ENCODE assay signal across 16 cellular contexts in the genomic region with DNA sequence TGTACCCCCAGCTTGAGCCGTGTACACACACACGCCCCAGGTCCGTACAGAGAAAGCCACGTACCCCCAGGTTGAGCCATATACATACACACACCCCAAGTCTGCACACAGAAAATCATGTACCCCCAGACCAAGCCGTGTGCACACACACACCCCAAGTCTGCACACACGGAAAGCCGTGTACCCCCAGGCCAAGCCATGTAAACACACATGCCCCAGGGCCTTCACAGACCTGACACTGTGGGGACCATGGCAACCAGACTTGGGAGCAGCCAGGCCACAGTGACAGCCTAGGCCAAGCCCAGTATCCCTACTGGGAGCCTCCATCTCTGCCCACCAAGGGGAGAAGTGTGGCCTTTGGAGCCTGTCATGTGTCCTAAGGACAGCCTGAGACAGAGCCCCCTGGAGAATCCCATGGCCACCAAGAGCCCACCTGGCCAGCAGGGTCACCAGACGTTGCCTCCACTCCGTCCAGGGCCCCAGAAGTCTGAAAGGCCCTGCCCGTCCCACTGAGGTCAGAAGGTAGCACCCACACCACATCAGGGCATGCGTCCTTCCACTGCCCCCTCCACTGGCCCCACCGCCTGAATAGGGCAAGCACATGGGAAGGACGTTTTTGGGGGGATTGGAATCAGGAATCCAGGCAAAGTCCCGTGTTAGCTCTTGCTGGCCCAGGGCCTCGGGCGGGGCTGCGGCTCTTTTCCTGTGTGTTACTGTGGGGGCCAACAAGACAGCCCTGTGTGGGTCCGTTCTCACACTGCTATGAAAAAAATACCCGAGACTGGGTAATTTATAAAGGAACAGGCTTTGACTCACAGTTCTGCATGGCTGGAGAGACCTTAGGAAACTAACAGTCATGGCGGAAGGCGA.
DNase-seq lines count a peak whose midpoint lies in the region; ATAC-seq and TF ChIP-seq lines count a peak whose summit lies in the region.
"Had no signal": no experiment of that assay in that cellular context is flagged by ENCODE, and none has a peak within 500 bp of the region (broad histone marks: within the 10 kb centered on the region; RNA-seq: fewer than 3 reads in every experiment).

No MANE protein-coding gene starts in this region.

- H3K9me3 ChIP-seq in WERI-Rb-1 (ENCODE audit: severe bottlenecking) (no peaks in the 10 kb centered on the region), osteoblast (ENCODE audit: low read depth, low read length) (no peaks in the 10 kb centered on the region)
- H3K9me3 ChIP-seq: Caco-2 had no signal

- TF ChIP-seq CTCF in WERI-Rb-1 (IDR thresholded peaks at IDR 0.05; ENCODE audit: low read depth, low read length) (no peak), osteoblast (IDR thresholded peaks at IDR 0.05; ENCODE audit: extremely low read depth, low read depth, low read length) (no peak)

- H3K4me1 Mint-ChIP-seq in stimulated activated naive CD8-positive, alpha-beta T cell treated with anti-CD3 and anti-CD28 coated beads, Interleukin-15, amount 100 ng/mL, for 72 hours, result no peaks in the 10 kb centered on the region

- no peak overlapping the region for H3K4me3 Mint-ChIP-seq in stimulated activated naive CD8-positive, alpha-beta T cell treated with anti-CD3 and anti-CD28 coated beads, Interleukin-15, amount 100 ng/mL, for 72 hours
- H3K4me3 Mint-ChIP-seq: CD4-positive, alpha-beta T cell had no signal

- H3K4me1 ChIP-seq in osteoblast (ENCODE audit: insufficient read depth, low read length), result no peaks in the 10 kb centered on the region
- H3K4me1 ChIP-seq: Caco-2 had no signal

- DNase-seq in stimulated activated naive CD8-positive, alpha-beta T cell treated with anti-CD3 and anti-CD28 coated beads, Interleukin-15, Interleukin-2, amounts not matched to agents 100 U/mL and 50 U/mL, for 24 hours, result no peak
- DNase-seq in stimulated activated naive CD8-positive, alpha-beta T cell treated with anti-CD3 and anti-CD28 coated beads, Interleukin-15, amount 100 ng/mL, for 72 hours, result no peak
- DNase-seq in WERI-Rb-1 (no peak), osteoblast (ENCODE audit: insufficient read length, low spot score, missing footprints) (peak; percentile 71), cortex of kidney (lab: John Stamatoyannopoulos, UW) (no peak), SHP77 (lab: John Stamatoyannopoulos, UW) (no peak)
- DNase-seq in activated naive CD4-positive, alpha-beta T cell treated with anti-CD3 and anti-CD28 coated beads, Interleukin-2, amount 50 U/mL, for 72 hours (ENCODE audit: low spot score in 2 of 2), result no peak
- DNase-seq in stimulated activated CD8-positive, alpha-beta memory T cell treated with anti-CD3 and anti-CD28 coated beads, Interleukin-4, amount 100 ng/mL, for 48 hours, result no peak
- DNase-seq: 8988T; C1 segment of cervical spinal cord; Caco-2; CD4-positive, alpha-beta T cell; DMS153; DMS79; GDM1; GOT3 had no signal

- H3K27ac Mint-ChIP-seq in stimulated activated naive CD8-positive, alpha-beta T cell treated with anti-CD3 and anti-CD28 coated beads, Interleukin-15, amount 100 ng/mL, for 72 hours, result peak overlapping the region in 1 of 2 donors; percentile 34
- H3K27ac Mint-ChIP-seq in activated naive CD4-positive, alpha-beta T cell treated with anti-CD3 and anti-CD28 coated beads, Interleukin-2, amount 50 U/mL, for 72 hours, result no peak overlapping the region
- H3K27ac Mint-ChIP-seq: CD4-positive, alpha-beta T cell had no signal

- no peaks in the 10 kb centered on the region for H3K36me3 Mint-ChIP-seq in activated naive CD4-positive, alpha-beta T cell treated with anti-CD3 and anti-CD28 coated beads, Interleukin-2, amount 50 U/mL, for 72 hours

- H3K4me3 ChIP-seq in WERI-Rb-1 (ENCODE audit: low read depth, low read length), result no peak overlapping the region
- H3K4me3 ChIP-seq in osteoblast (ENCODE audit: insufficient read depth, low read length), result no peak overlapping the region

- H3K9me3 Mint-ChIP-seq in stimulated activated naive CD8-positive, alpha-beta T cell treated with anti-CD3 and anti-CD28 coated beads, Interleukin-15, amount 100 ng/mL, for 72 hours, result no peaks in the 10 kb centered on the region
- H3K9me3 Mint-ChIP-seq in activated naive CD4-positive, alpha-beta T cell treated with anti-CD3 and anti-CD28 coated beads, Interleukin-2, amount 50 U/mL, for 72 hours, result no peaks in the 10 kb centered on the region
- H3K9me3 Mint-ChIP-seq: CD4-positive, alpha-beta T cell had no signal

- H2AFZ ChIP-seq in osteoblast (ENCODE audit: low read length), result no peak overlapping the region

- no peaks in the 10 kb centered on the region for H3K79me2 ChIP-seq in osteoblast (ENCODE audit: insufficient read depth, low read length)

- no peaks in the 10 kb centered on the region for H3K27me3 ChIP-seq in WERI-Rb-1 (ENCODE audit: insufficient read depth, low read depth, severe bottlenecking)
- H3K27me3 ChIP-seq in osteoblast (ENCODE audit: insufficient read depth, low read length), result no peaks in the 10 kb centered on the region

- peaks cover 10% of the 10 kb centered on the region for H3K27me3 Mint-ChIP-seq in stimulated activated naive CD8-positive, alpha-beta T cell treated with anti-CD3 and anti-CD28 coated beads, Interleukin-15, amount 100 ng/mL, for 72 hours

- H3K36me3 ChIP-seq in WERI-Rb-1, result no peaks in the 10 kb centered on the region
- no peaks in the 10 kb centered on the region for H3K36me3 ChIP-seq in osteoblast (ENCODE audit: insufficient read depth, low read length)

- no peaks in the 10 kb centered on the region for H4K20me1 ChIP-seq in osteoblast (ENCODE audit: insufficient read depth, low read length)

- no peak overlapping the region for H3K4me2 ChIP-seq in osteoblast (ENCODE audit: insufficient read depth, low read length)

- H3K27ac ChIP-seq in WERI-Rb-1, result peak overlapping the region; percentile 70
- no peak overlapping the region for H3K27ac ChIP-seq in osteoblast (ENCODE audit: low read depth, low read length)

- peak; percentile 12 for ATAC-seq in stimulated activated naive CD8-positive, alpha-beta T cell treated with anti-CD3 and anti-CD28 coated beads, Interleukin-15, Interleukin-2, amounts not matched to agents 100 U/mL and 50 U/mL, for 24 hours
- ATAC-seq in stimulated activated naive CD8-positive, alpha-beta T cell treated with anti-CD3 and anti-CD28 coated beads, Interleukin-15, amount 100 ng/mL, for 72 hours, result no peak
- no peak for ATAC-seq in activated naive CD4-positive, alpha-beta T cell treated with anti-CD3 and anti-CD28 coated beads, Interleukin-2, amount 50 U/mL, for 72 hours
